In the genomic region with DNA sequence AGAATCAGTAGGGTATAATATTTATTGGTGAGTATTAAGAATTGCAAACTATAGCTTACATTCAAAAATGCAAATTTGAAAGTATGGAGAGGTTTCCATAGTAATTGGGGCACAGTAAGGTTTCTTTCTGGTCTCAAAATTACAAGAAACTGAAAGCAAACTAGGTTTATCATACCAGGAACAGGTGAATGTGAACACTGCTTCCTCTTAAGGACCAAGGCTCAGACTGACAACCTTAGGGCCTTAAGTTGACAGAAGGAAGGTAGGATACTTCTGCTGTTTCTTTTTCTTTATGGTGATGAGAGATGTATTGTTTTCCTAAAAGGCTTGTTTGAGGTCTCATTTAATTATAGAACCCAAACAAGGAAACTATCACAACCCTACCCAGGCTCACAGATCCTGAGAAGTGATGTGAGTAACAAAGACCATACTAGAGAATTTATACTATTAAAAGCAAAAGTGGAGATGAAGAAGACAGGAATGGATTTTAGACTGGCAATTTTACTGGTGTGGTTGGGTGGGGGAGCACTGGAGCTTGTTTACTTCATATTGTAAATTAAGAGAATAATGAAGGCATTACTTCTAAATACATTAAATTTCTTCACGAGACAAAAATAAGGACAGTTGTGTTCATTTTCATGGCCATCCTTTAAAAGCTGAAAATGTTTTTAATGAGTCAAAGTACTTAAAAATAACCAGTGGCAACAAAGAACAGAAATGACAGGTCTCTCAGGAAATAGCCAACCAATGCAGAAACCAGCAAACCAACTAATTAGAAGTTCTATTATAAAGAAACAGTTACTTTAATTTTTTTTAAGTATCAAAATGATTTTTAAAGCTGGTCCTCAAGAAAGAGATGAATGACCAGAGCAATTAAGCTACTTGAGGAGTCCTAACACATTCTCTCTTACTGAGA, we compare ENCODE assay signal across 11 cellular contexts. TPM values are rescaled to one million over a fixed set of nuclear protein-coding genes. Genes with fewer than 3 reads are reported as not detected.
A peak's percentile ranks its signal among the peaks of the same experiment; 100 is the strongest.
DNase-seq lines count a peak whose midpoint lies in the region; ATAC-seq and TF ChIP-seq lines count a peak whose summit lies in the region.
"Had no signal": no experiment of that assay in that cellular context is flagged by ENCODE, and none has a peak within 500 bp of the region (broad histone marks: within the 10 kb centered on the region; RNA-seq: fewer than 3 reads in every experiment).

No MANE protein-coding gene starts in this region.

- no peak overlapping the region for H3K4me3 ChIP-seq in CD8-positive, alpha-beta T cell (ENCODE audit: low read depth, low read length)
- H3K4me3 ChIP-seq in gastroesophageal sphincter: no peak overlapping the region

- no peaks in the 10 kb centered on the region for H3K27me3 ChIP-seq in CD8-positive, alpha-beta T cell (ENCODE audit: insufficient read depth, low read length)
- H3K27me3 ChIP-seq in gastroesophageal sphincter: no peaks in the 10 kb centered on the region

- TF ChIP-seq EP300 in gastroesophageal sphincter (IDR thresholded peaks at IDR 0.05): no peak

- no peaks in the 10 kb centered on the region for H3K9me3 Mint-ChIP-seq in CD8-positive, alpha-beta T cell
- H3K9me3 Mint-ChIP-seq: brain had no signal

- no peak for TF ChIP-seq POLR2A in gastroesophageal sphincter (IDR thresholded peaks at IDR 0.05)

- peaks cover 7% of the 10 kb centered on the region for H3K36me3 ChIP-seq in CD8-positive, alpha-beta T cell (ENCODE audit: insufficient read depth, low read length)
- peaks cover 0 to 24% of the 10 kb centered on the region in 2 donors for H3K36me3 ChIP-seq in gastroesophageal sphincter

- peaks cover 58% of the 10 kb centered on the region for H3K4me1 Mint-ChIP-seq in CD8-positive, alpha-beta T cell (ENCODE audit: low read depth)

- peaks cover 34% of the 10 kb centered on the region for H3K4me1 ChIP-seq in CD8-positive, alpha-beta T cell (ENCODE audit: insufficient read depth, low read length)
- H3K4me1 ChIP-seq in gastroesophageal sphincter: peaks cover 4 to 52% (median 10%) of the 10 kb centered on the region in 3 donors

- POLR2A ChIA-PET in CD8-positive, alpha-beta T cell (lab: Charles Lee): interaction anchor here (1.0 to 1.2 kb wide), 2 partner anchors 10 to 52 kb away, joined by 3 to 4 read pairs; no protein-coding TSS in a partner anchor

- TF ChIP-seq CTCF in CD8-positive, alpha-beta T cell (IDR thresholded peaks at IDR 0.05): no peak
- TF ChIP-seq CTCF in gastroesophageal sphincter (IDR thresholded peaks at IDR 0.05): no peak

- intact Hi-C loops in CD8-positive, alpha-beta T cell (cut with DNase I, micrococcal nuclease): no loop called here

- peak overlapping the region; percentile 11 for H3K4me3 Mint-ChIP-seq in CD8-positive, alpha-beta T cell

- no peak for DNase-seq in CD8-positive, alpha-beta T cell
- DNase-seq in NCI-H2081 treated with DMSO at 0.1 percent for 48 hours (lab: John Stamatoyannopoulos, UW): no peak
- DNase-seq in glomerular visceral epithelial cell (ENCODE audit: extremely low spot score): no peak
- DNase-seq in SK-N-DZ (ENCODE audit: low spot score): no peak
- no peak for DNase-seq in hypothalamus (lab: John Stamatoyannopoulos, UW)
- DNase-seq: DMS153, NCI-H187 treated with DMSO at 0.1 percent for 48 hours had no signal

- no peaks in the 10 kb centered on the region for H3K9me3 ChIP-seq in CD8-positive, alpha-beta T cell (ENCODE audit: low read length)
- no peaks in the 10 kb centered on the region for H3K9me3 ChIP-seq in gastroesophageal sphincter

- H3K36me3 Mint-ChIP-seq in CD8-positive, alpha-beta T cell: peaks cover 53% of the 10 kb centered on the region

- 33 to 45% methylated on average over 1 of the region's 1 CpG for WGBS in gastroesophageal sphincter (ENCODE audit: low coverage in 1 of 2), 2 donors

- no peak overlapping the region for H3K27ac ChIP-seq in CD8-positive, alpha-beta T cell (ENCODE audit: low read depth, low read length)
- peak overlapping the region; percentile 1 to 68 (median 60) for H3K27ac ChIP-seq in gastroesophageal sphincter

- no peaks in the 10 kb centered on the region for H3K27me3 Mint-ChIP-seq in CD8-positive, alpha-beta T cell (ENCODE audit: low read depth)
- H3K27me3 Mint-ChIP-seq: brain had no signal

- peak overlapping the region; percentile 64 for H3K27ac Mint-ChIP-seq in CD8-positive, alpha-beta T cell

- CTCF ChIA-PET in CD8-positive, alpha-beta T cell (lab: Charles Lee): interaction anchor here (0.8 to 1.0 kb wide), 3 partner anchors 31 to 58 kb away, joined by 3 to 4 read pairs (median 3); no protein-coding TSS in a partner anchor

- ATAC-seq in CD8-positive, alpha-beta T cell: no peak
- ATAC-seq in GM19395 (IDR thresholded peaks at IDR 0.05; ENCODE audit: unreplicated experiment) (peak; percentile 61), HG03342 (IDR thresholded peaks at IDR 0.05; ENCODE audit: unreplicated experiment) (peak; percentile 61), gastroesophageal sphincter (no peak)

RNA-seq across cellular contexts. Expression of a gene that starts 21.3 kb away (rescaled TPM):
- total RNA-seq in CD8-positive, alpha-beta T cell: 10 to 100 TPM; 74.6 to 76.3 TPM
- total RNA-seq in gastroesophageal sphincter: 100 to 1,000 TPM in 3 of 4 donors, 10 to 100 TPM in 1; 86.3 to 134 (median 104) TPM
- 72.3 and 72.8 TPM in 2 replicates for polyA plus RNA-seq in SK-N-DZ (2014; cell fraction: cytosol; rRNA removed)
- 36.1 and 47.2 TPM in 2 replicates for polyA plus RNA-seq in SK-N-DZ (2014; cell fraction: nucleus; rRNA removed)

RNA-seq across cellular contexts. Expression of a gene that starts 52.4 kb away (rescaled TPM):
- total RNA-seq in CD8-positive, alpha-beta T cell: 100 to 1,000 TPM; 129 to 141 TPM
- 10 to 100 TPM; 22.3 to 32.5 (median 29.8) TPM for total RNA-seq in gastroesophageal sphincter
- polyA plus RNA-seq in SK-N-DZ (2014; cell fraction: cytosol; rRNA removed): 74.6 and 75.3 TPM in 2 replicates
- polyA plus RNA-seq in SK-N-DZ (2014; cell fraction: nucleus; rRNA removed): 70.2 and 70.3 TPM in 2 replicates

Comparison
In these comparisons a context has a peak if more than half of its experiments do, and no peak if none do; other contexts are left out.
1. ATAC-seq: peak in GM19395 (single experiment) and HG03342 (single experiment); none in CD8-positive, alpha-beta T cell (single experiment) and gastroesophageal sphincter (single experiment).